ENCODE assay signal across 1 cellular context in genomic region chr19:47414469-47414868, GRCh38.
TF ChIP-seq lines count a peak whose summit lies in the region.

No MANE protein-coding gene starts in this region.

TF ChIP-seq in HepG2, 621 proteins besides CTCF, POLR2A, EP300 and RAD21 (continued from another document):
- TF ChIP-seq ZBED4 (CRISPR knock-in tag; IDR thresholded peaks at IDR 0.05; ENCODE audit: borderline replicate concordance), result no peak
- TF ChIP-seq, protein P1, sequence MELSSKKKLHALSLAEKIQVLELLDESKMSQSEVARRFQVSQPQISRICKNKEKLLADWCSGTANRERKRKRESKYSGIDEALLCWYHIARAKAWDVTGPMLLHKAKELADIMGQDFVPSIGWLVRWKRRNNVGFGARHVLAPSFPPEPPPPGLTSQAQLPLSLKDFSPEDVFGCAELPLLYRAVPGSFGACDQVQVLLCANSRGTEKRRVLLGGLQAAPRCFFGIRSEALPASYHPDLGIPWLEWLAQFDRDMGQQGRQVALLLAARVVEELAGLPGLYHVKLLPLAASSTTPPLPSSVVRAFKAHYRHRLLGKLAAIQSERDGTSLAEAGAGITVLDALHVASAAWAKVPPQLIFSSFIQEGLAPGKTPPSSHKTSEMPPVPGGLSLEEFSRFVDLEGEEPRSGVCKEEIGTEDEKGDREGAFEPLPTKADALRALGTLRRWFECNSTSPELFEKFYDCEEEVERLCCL (CRISPR knock-in tag; IDR thresholded peaks at IDR 0.05; ENCODE audit: borderline replicate concordance), result no peak
- TF ChIP-seq, protein P2, sequence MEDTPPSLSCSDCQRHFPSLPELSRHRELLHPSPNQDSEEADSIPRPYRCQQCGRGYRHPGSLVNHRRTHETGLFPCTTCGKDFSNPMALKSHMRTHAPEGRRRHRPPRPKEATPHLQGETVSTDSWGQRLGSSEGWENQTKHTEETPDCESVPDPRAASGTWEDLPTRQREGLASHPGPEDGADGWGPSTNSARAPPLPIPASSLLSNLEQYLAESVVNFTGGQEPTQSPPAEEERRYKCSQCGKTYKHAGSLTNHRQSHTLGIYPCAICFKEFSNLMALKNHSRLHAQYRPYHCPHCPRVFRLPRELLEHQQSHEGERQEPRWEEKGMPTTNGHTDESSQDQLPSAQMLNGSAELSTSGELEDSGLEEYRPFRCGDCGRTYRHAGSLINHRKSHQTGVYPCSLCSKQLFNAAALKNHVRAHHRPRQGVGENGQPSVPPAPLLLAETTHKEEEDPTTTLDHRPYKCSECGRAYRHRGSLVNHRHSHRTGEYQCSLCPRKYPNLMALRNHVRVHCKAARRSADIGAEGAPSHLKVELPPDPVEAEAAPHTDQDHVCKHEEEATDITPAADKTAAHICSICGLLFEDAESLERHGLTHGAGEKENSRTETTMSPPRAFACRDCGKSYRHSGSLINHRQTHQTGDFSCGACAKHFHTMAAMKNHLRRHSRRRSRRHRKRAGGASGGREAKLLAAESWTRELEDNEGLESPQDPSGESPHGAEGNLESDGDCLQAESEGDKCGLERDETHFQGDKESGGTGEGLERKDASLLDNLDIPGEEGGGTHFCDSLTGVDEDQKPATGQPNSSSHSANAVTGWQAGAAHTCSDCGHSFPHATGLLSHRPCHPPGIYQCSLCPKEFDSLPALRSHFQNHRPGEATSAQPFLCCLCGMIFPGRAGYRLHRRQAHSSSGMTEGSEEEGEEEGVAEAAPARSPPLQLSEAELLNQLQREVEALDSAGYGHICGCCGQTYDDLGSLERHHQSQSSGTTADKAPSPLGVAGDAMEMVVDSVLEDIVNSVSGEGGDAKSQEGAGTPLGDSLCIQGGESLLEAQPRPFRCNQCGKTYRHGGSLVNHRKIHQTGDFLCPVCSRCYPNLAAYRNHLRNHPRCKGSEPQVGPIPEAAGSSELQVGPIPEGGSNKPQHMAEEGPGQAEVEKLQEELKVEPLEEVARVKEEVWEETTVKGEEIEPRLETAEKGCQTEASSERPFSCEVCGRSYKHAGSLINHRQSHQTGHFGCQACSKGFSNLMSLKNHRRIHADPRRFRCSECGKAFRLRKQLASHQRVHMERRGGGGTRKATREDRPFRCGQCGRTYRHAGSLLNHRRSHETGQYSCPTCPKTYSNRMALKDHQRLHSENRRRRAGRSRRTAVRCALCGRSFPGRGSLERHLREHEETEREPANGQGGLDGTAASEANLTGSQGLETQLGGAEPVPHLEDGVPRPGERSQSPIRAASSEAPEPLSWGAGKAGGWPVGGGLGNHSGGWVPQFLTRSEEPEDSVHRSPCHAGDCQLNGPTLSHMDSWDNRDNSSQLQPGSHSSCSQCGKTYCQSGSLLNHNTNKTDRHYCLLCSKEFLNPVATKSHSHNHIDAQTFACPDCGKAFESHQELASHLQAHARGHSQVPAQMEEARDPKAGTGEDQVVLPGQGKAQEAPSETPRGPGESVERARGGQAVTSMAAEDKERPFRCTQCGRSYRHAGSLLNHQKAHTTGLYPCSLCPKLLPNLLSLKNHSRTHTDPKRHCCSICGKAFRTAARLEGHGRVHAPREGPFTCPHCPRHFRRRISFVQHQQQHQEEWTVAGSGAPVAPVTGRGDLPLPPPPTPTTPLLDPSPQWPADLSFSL (CRISPR knock-in tag; IDR thresholded peaks at IDR 0.05), result peak; percentile 92
- TF ChIP-seq, protein P3, sequence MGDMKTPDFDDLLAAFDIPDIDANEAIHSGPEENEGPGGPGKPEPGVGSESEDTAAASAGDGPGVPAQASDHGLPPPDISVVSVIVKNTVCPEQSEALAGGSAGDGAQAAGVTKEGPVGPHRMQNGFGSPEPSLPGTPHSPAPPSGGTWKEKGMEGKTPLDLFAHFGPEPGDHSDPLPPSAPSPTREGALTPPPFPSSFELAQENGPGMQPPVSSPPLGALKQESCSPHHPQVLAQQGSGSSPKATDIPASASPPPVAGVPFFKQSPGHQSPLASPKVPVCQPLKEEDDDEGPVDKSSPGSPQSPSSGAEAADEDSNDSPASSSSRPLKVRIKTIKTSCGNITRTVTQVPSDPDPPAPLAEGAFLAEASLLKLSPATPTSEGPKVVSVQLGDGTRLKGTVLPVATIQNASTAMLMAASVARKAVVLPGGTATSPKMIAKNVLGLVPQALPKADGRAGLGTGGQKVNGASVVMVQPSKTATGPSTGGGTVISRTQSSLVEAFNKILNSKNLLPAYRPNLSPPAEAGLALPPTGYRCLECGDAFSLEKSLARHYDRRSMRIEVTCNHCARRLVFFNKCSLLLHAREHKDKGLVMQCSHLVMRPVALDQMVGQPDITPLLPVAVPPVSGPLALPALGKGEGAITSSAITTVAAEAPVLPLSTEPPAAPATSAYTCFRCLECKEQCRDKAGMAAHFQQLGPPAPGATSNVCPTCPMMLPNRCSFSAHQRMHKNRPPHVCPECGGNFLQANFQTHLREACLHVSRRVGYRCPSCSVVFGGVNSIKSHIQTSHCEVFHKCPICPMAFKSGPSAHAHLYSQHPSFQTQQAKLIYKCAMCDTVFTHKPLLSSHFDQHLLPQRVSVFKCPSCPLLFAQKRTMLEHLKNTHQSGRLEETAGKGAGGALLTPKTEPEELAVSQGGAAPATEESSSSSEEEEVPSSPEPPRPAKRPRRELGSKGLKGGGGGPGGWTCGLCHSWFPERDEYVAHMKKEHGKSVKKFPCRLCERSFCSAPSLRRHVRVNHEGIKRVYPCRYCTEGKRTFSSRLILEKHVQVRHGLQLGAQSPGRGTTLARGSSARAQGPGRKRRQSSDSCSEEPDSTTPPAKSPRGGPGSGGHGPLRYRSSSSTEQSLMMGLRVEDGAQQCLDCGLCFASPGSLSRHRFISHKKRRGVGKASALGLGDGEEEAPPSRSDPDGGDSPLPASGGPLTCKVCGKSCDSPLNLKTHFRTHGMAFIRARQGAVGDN (CRISPR knock-in tag; IDR thresholded peaks at IDR 0.05), result peak; percentile 49
- TF ChIP-seq, protein P4, sequence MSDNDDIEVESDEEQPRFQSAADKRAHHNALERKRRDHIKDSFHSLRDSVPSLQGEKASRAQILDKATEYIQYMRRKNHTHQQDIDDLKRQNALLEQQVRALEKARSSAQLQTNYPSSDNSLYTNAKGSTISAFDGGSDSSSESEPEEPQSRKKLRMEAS (IDR thresholded peaks at IDR 0.05), result peak; percentile 19; the same call in 1 of the 2 replicates
- TF ChIP-seq ZBTB3 (CRISPR knock-in tag; IDR thresholded peaks at IDR 0.05; ENCODE audit: borderline replicate concordance, low read depth), result no peak
- no peak for TF ChIP-seq ZBTB21 (CRISPR knock-in tag; IDR thresholded peaks at IDR 0.05)
- no peak for TF ChIP-seq ONECUT2 (CRISPR knock-in tag; IDR thresholded peaks at IDR 0.05)
- peak; percentile 23; the same call in 1 of the 2 replicates for TF ChIP-seq SALL1 (CRISPR knock-in tag; IDR thresholded peaks at IDR 0.05)
- TF ChIP-seq, protein P5, sequence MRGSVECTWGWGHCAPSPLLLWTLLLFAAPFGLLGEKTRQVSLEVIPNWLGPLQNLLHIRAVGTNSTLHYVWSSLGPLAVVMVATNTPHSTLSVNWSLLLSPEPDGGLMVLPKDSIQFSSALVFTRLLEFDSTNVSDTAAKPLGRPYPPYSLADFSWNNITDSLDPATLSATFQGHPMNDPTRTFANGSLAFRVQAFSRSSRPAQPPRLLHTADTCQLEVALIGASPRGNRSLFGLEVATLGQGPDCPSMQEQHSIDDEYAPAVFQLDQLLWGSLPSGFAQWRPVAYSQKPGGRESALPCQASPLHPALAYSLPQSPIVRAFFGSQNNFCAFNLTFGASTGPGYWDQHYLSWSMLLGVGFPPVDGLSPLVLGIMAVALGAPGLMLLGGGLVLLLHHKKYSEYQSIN (CRISPR knock-in tag; IDR thresholded peaks at IDR 0.05; ENCODE audit: borderline replicate concordance), result no peak
- 0 out of 2 replicates have a peak, but pooled peaks have one; percentile 48 for TF ChIP-seq RNF2 (conservative IDR thresholded peaks at IDR 0.05; ENCODE audit: low read depth)
- TF ChIP-seq, protein P6, sequence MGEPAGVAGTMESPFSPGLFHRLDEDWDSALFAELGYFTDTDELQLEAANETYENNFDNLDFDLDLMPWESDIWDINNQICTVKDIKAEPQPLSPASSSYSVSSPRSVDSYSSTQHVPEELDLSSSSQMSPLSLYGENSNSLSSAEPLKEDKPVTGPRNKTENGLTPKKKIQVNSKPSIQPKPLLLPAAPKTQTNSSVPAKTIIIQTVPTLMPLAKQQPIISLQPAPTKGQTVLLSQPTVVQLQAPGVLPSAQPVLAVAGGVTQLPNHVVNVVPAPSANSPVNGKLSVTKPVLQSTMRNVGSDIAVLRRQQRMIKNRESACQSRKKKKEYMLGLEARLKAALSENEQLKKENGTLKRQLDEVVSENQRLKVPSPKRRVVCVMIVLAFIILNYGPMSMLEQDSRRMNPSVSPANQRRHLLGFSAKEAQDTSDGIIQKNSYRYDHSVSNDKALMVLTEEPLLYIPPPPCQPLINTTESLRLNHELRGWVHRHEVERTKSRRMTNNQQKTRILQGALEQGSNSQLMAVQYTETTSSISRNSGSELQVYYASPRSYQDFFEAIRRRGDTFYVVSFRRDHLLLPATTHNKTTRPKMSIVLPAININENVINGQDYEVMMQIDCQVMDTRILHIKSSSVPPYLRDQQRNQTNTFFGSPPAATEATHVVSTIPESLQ (CRISPR knock-in tag; conservative IDR thresholded peaks at IDR 0.05), result no peak
- peak; percentile 93 for TF ChIP-seq STAG1 (CRISPR knock-in tag; IDR thresholded peaks at IDR 0.05)
- no peak for TF ChIP-seq ZKSCAN1 (IDR thresholded peaks at IDR 0.05; ENCODE audit: low read length)
